Comparison of ENCODE assay signal across 1 cellular context in the genomic region with DNA sequence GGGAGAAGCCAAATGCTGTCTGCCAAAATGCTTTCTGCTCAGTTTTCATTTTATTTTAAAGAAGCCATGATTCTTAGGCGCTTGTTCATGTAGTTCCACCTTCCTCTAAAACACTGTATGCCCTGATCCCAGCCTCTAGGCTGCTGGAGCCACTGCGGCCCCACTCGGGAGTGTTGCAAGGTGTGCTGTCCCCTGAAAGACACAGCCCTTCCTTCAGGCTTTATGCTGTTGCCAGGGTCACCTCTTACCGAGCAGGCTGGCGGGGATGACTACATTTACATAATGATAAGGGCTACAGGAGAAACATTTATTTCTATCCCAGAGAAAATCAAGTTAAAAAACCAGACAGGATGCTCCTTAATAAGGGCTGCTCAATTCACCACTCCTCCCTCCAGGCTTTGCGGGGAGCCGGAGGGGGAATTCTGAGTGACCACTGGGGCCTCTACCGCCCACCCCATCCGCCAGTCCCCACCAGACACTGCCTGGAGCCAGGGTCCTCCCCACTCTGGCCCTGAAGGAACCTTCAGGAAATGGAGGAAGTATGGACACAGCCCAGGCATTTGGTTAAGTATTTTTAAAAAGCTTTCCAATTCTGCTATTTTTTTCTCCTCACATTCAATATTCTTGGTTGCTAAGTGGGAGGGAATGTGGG.
TF ChIP-seq lines count a peak whose summit lies in the region.

No MANE protein-coding gene starts in this region.

TF ChIP-seq in HepG2, 621 proteins besides CTCF, POLR2A, EP300 and RAD21:
- TF ChIP-seq ZNF569 (CRISPR knock-in tag; IDR thresholded peaks at IDR 0.05; ENCODE audit: borderline replicate concordance) (no peak), GATAD2A (CRISPR knock-in tag; IDR thresholded peaks at IDR 0.05) (no peak)
